16 cellular contexts compared by ENCODE assay signal in genomic region chr2:237141556-237141955, GRCh38. TPM values are rescaled to one million over a fixed set of nuclear protein-coding genes. Genes with fewer than 3 reads are reported as not detected.
DNase-seq lines count a peak whose midpoint lies in the region; TF ChIP-seq lines count a peak whose summit lies in the region.
"Had no signal": no experiment of that assay in that cellular context is flagged by ENCODE, and none has a peak within 500 bp of the region (broad histone marks: within the 10 kb centered on the region; RNA-seq: fewer than 3 reads in every experiment).

No MANE protein-coding gene starts in this region.

- H3K4me3 Mint-ChIP-seq in osteocyte (ENCODE audit: unreplicated experiment): no peak overlapping the region
- H3K4me3 Mint-ChIP-seq: activated CD4-positive, alpha-beta T cell treated with anti-CD3 and anti-CD28 coated beads, Interleukin-2, amount 10 ng/mL, durations not matched to agents 7 days and 5 days; activated T-helper 17 cell treated with anti-CD3 and anti-CD28 coated beads, Interleukin-2, amount 50 U/mL, for 72 hours; H9; T-helper 1 cell treated with Interleukin-12 subunit alpha and Interleukin-12 subunit beta and Interleukin-4 antibody, amounts not matched to agents 30 μg/mL and 1 μg/mL, for 36 hours had no signal

- TF ChIP-seq CTCF in AG09319 (IDR thresholded peaks at IDR 0.05; ENCODE audit: low read depth, low read length): no peak
- TF ChIP-seq CTCF in coronary artery (IDR thresholded peaks at IDR 0.05): no peak
- no peak for TF ChIP-seq CTCF in osteocyte (IDR thresholded peaks at IDR 0.05)

- no peaks in the 10 kb centered on the region for H3K27me3 Mint-ChIP-seq in osteocyte (ENCODE audit: unreplicated experiment)
- H3K27me3 Mint-ChIP-seq: activated T-helper 17 cell treated with anti-CD3 and anti-CD28 coated beads, Interleukin-2, amount 50 U/mL, for 72 hours had no signal

- H3K4me3 ChIP-seq in coronary artery: no peak overlapping the region
- H3K4me3 ChIP-seq: BLaER1 treated with 17β-estradiol and CSF1 and Interleukin-3, amounts not matched to agents 10 nM and 100 nM had no signal

- peak overlapping the region in 1 of 2 donors; percentile 35 for H3K27ac ChIP-seq in coronary artery
- H3K27ac ChIP-seq: BLaER1 treated with 17β-estradiol and CSF1 and Interleukin-3, amounts not matched to agents 10 nM and 100 nM; parathyroid adenoma had no signal

- H3K9me3 Mint-ChIP-seq in osteocyte (ENCODE audit: unreplicated experiment): peaks cover 12% of the 10 kb centered on the region

- H3K4me1 Mint-ChIP-seq in osteocyte (ENCODE audit: unreplicated experiment): peaks cover 29% of the 10 kb centered on the region
- H3K4me1 Mint-ChIP-seq: activated CD4-positive, alpha-beta T cell treated with anti-CD3 and anti-CD28 coated beads, Interleukin-2, amount 10 ng/mL, durations not matched to agents 7 days and 5 days; activated T-helper 17 cell treated with anti-CD3 and anti-CD28 coated beads, Interleukin-2, amount 50 U/mL, for 72 hours; H9 had no signal

- DNase-seq in AG09319 (ENCODE audit: extremely low read depth, low read depth) (peak; percentile 73), LHCN-M2 (ENCODE audit: low read depth) (peak; percentile 92), coronary artery (ENCODE audit: low spot score) (peak; percentile 55), osteocyte (ENCODE audit: extremely low spot score, unreplicated experiment) (peak; percentile 19), NCI-H1417 treated with DMSO at 0.1 percent for 48 hours (lab: John Stamatoyannopoulos, UW) (no peak), SW480 (ENCODE audit: low spot score) (no peak)
- DNase-seq in activated CD4-positive, alpha-beta T cell treated with anti-CD3 and anti-CD28 coated beads for 1 hour: no peak
- no peak for DNase-seq in NK-92 treated with Interleukin-12 subunit alpha and Interleukin-12 subunit beta, amount 100 ng/mL, for 24 hours (lab: John Stamatoyannopoulos, UW)
- DNase-seq: activated CD4-positive, alpha-beta T cell treated with anti-CD3 and anti-CD28 coated beads, Interleukin-2, amount 10 ng/mL, durations not matched to agents 7 days and 5 days; H9; NCI-H1092; NCI-H446 had no signal

- H3K36me3 Mint-ChIP-seq in osteocyte (ENCODE audit: unreplicated experiment): peaks cover 6% of the 10 kb centered on the region

- H3K27ac Mint-ChIP-seq in osteocyte (ENCODE audit: unreplicated experiment): peak overlapping the region; percentile 79
- H3K27ac Mint-ChIP-seq: activated CD4-positive, alpha-beta T cell treated with anti-CD3 and anti-CD28 coated beads, Interleukin-2, amount 10 ng/mL, durations not matched to agents 7 days and 5 days; activated T-helper 17 cell treated with anti-CD3 and anti-CD28 coated beads, Interleukin-2, amount 50 U/mL, for 72 hours; H9; T-helper 1 cell treated with Interleukin-12 subunit alpha and Interleukin-12 subunit beta and Interleukin-4 antibody, amounts not matched to agents 30 μg/mL and 1 μg/mL, for 36 hours had no signal

RNA-seq across cellular contexts. Expression of gene COPS8, which starts 55.9 kb away (rescaled TPM):
- total RNA-seq in LHCN-M2 (2014; rRNA removed) (422 and 544 TPM in 2 replicates), osteocyte (104 and 107 TPM in 2 replicates)
- polyA plus RNA-seq in LHCN-M2 (2012): 79.2 TPM

Comparison
In these comparisons a context has a peak if more than half of its experiments do, and no peak if none do; other contexts are left out.
1. DNase-seq: peak in AG09319 (single experiment), LHCN-M2 (single experiment), coronary artery (single experiment) and osteocyte (single experiment); none in NCI-H1417 treated with DMSO at 0.1 percent for 48 hours (single experiment), activated CD4-positive, alpha-beta T cell treated with anti-CD3 and anti-CD28 coated beads for 1 hour (single experiment), NK-92 treated with Interleukin-12 subunit alpha and Interleukin-12 subunit beta, amount 100 ng/mL, for 24 hours (single experiment) and SW480 (single experiment).